ENCODE assay signal across 10 cellular contexts in genomic region chr11:115760528-115760837, GRCh38.
DNase-seq lines count a peak whose midpoint lies in the region; ATAC-seq and TF ChIP-seq lines count a peak whose summit lies in the region.
"Had no signal": no experiment of that assay in that cellular context is flagged by ENCODE, and none has a peak within 500 bp of the region (broad histone marks: within the 10 kb centered on the region; RNA-seq: fewer than 3 reads in every experiment).

No MANE protein-coding gene starts in this region.

- no peak for TF ChIP-seq CTCF in ascending aorta (IDR thresholded peaks at IDR 0.05)
- TF ChIP-seq CTCF in psoas muscle (IDR thresholded peaks at IDR 0.05), result no peak
- TF ChIP-seq CTCF in WERI-Rb-1 (IDR thresholded peaks at IDR 0.05; ENCODE audit: low read depth, low read length), result no peak

- H3K9me3 ChIP-seq in ascending aorta (no peaks in the 10 kb centered on the region), iPS-15b (ENCODE audit: control insufficient read depth, insufficient read depth, low read length) (no peaks in the 10 kb centered on the region), psoas muscle (no peaks in the 10 kb centered on the region), WERI-Rb-1 (ENCODE audit: severe bottlenecking) (no peaks in the 10 kb centered on the region)

- H3K9ac ChIP-seq in iPS-15b (ENCODE audit: low read depth, low read length), result no peak overlapping the region

- H3K4me1 ChIP-seq in ascending aorta (no peaks in the 10 kb centered on the region), iPS-15b (ENCODE audit: control insufficient read depth, insufficient read depth, low read length) (peaks cover 3% of the 10 kb centered on the region), psoas muscle (peaks cover 3% of the 10 kb centered on the region)

- H3K27ac ChIP-seq in ascending aorta (no peak overlapping the region), psoas muscle (no peak overlapping the region), WERI-Rb-1 (no peak overlapping the region)

- ATAC-seq in psoas muscle, result no peak
- no peak for ATAC-seq in HG03139 (IDR thresholded peaks at IDR 0.05; ENCODE audit: unreplicated experiment)

- H3K36me3 ChIP-seq in ascending aorta, result no peaks in the 10 kb centered on the region
- H3K36me3 ChIP-seq in iPS-15b (ENCODE audit: control insufficient read depth, insufficient read depth, low read length), result no peaks in the 10 kb centered on the region
- no peaks in the 10 kb centered on the region for H3K36me3 ChIP-seq in psoas muscle (ENCODE audit: insufficient read depth in 1 of 2, low read depth in 1 of 2)
- no peaks in the 10 kb centered on the region for H3K36me3 ChIP-seq in WERI-Rb-1

- WGBS in psoas muscle, 3 donors, result 20 to 30% (median 25%) methylated on average over 9 of the region's 9 CpGs

- intact Hi-C loops in ascending aorta (cut with DNase I) (no loop called here), psoas muscle (cut with DNase I) (loop anchor here in 1 of 2 donors (10.0 kb wide), 1 partner anchor 56 kb away; no protein-coding TSS in a partner anchor)

- H3K27me3 ChIP-seq in ascending aorta (no peaks in the 10 kb centered on the region), iPS-15b (ENCODE audit: control insufficient read depth, insufficient read depth, low read length) (peaks cover 51% of the 10 kb centered on the region), psoas muscle (ENCODE audit: insufficient read depth in 3 of 3, low read length in 2 of 3) (peaks cover 0 to 14% (median 4%) of the 10 kb centered on the region in 3 donors), WERI-Rb-1 (ENCODE audit: insufficient read depth, low read depth, severe bottlenecking) (no peaks in the 10 kb centered on the region)

- DNase-seq in COLO668 (lab: John Stamatoyannopoulos, UW; ENCODE audit: unreplicated experiment), result peak; percentile 29
- DNase-seq in ascending aorta (ENCODE audit: low spot score in 2 of 2), result no peak
- DNase-seq in psoas muscle, result no peak
- DNase-seq in WERI-Rb-1, result no peak
- DNase-seq in activated CD4-positive, alpha-beta T cell treated with anti-CD3 and anti-CD28 coated beads, Interleukin-2, amount 50 U/mL, for 48 hours, result no peak
- no peak for DNase-seq in NCI-H187 (lab: John Stamatoyannopoulos, UW)
- DNase-seq: activated CD4-positive, alpha-beta T cell treated with anti-CD3 and anti-CD28 coated beads, Interleukin-2, amount 50 U/mL, for 1 hour; NCI-H524 treated with DMSO at 0.1 percent for 48 hours had no signal

- H3K4me3 ChIP-seq in ascending aorta, result peak overlapping the region; percentile 75
- H3K4me3 ChIP-seq in iPS-15b (ENCODE audit: low read depth, low read length), result peak overlapping the region; percentile 41
- H3K4me3 ChIP-seq in psoas muscle, result peak overlapping the region; percentile 72
- no peak overlapping the region for H3K4me3 ChIP-seq in WERI-Rb-1 (ENCODE audit: low read depth, low read length)
